Comparison of ENCODE assay signal across 8 cellular contexts in the genomic region with DNA sequence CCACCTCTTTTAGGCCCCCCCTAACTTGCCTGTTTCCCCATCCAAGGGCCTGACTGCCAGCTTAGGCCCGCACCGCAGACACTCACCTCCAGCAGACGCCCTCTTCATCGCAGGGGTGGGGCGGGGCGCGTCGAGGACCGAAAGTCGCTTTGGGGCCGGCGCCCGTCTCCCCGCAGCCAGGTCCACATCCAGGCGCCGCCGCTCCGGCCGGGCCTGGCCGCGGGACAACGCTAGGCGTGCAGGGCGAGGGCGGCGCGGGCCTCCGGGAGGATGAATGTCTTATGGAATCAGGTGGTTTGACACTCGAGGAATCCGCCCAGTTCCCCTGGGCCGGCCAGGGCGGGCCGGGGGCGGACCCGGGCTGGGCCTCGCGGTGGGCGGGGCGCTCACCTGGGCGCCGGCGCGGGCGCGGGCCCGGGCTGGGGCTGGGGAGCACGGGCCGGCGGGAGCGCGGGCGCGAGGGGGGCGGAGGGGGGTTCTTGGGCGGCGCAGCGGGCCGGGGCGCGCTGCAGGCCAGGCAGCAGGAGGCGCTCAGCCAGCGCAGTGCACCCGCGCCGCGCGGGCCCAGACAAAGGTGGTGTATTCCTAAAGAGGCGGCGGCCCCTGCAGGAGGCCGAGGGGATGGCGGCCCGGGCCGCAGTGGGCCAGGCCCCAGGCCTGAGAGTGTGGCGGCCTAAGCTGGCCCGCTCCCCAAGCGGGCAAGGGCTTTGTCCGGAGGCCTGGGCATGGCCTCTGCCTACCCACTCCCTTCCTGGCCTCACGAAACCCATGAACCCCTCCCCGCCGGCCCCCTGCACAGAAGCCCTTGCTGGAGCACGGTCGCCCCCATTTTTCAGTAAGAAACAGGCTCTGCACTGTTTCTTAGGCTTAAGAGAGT.
DNase-seq lines count a peak whose midpoint lies in the region; ATAC-seq and TF ChIP-seq lines count a peak whose summit lies in the region.

No MANE protein-coding gene starts in this region.

- no peak overlapping the region for H2BK12ac ChIP-seq in neuronal stem cell (ENCODE audit: low read length)

- no peak overlapping the region for H4K8ac ChIP-seq in neuronal stem cell (ENCODE audit: low read depth, low read length)

- DNase-seq in NCI-H524 (lab: John Stamatoyannopoulos, UW) (peak; percentile 64 to 85), activated T-helper 1 cell treated with Interleukin-2 at 50 U/mL for 16 hours (ENCODE audit: low read depth) (peak; percentile 33), foreskin melanocyte (peak; percentile 11), neuronal stem cell (ENCODE audit: low spot score) (peak; percentile 69), upper lobe of right lung (peak; percentile 86), amniotic stem cell (lab: John Stamatoyannopoulos, UW) (no peak)

- H3K9me3 ChIP-seq in DOHH2 (ENCODE audit: control insufficient read depth, insufficient read depth, low read length) (no peaks in the 10 kb centered on the region), neuronal stem cell (replicated peaks in 1 of 2; ENCODE audit: control insufficient read depth in 2 of 2, insufficient read depth in 1 of 2, low read depth in 1 of 2, low read length in 2 of 2) (no peaks in the 10 kb centered on the region), upper lobe of right lung (no peaks in the 10 kb centered on the region)

- peak; percentile 75 for TF ChIP-seq CTCF in DOHH2 (IDR thresholded peaks at IDR 0.05; ENCODE audit: low read depth, low read length, poor library complexity, severe bottlenecking)
- peak; percentile 49 for TF ChIP-seq CTCF in upper lobe of right lung (IDR thresholded peaks at IDR 0.05)

- H2BK5ac ChIP-seq in neuronal stem cell (ENCODE audit: low read length) = no peak overlapping the region

- H3K36me3 ChIP-seq in DOHH2 (ENCODE audit: control insufficient read depth, low read length) (no peaks in the 10 kb centered on the region), neuronal stem cell (replicated peaks in 1 of 2; ENCODE audit: control insufficient read depth in 2 of 2, insufficient read depth in 2 of 2, low read length in 2 of 2) (no peaks in the 10 kb centered on the region), upper lobe of right lung (no peaks in the 10 kb centered on the region)

- peak overlapping the region; percentile 82 for H3K14ac ChIP-seq in neuronal stem cell (ENCODE audit: low read length)

- peak overlapping the region; percentile 53 for H3K4ac ChIP-seq in neuronal stem cell (ENCODE audit: low read length)

- peak overlapping the region; percentile 89 for H2BK15ac ChIP-seq in neuronal stem cell (ENCODE audit: low read length)

- WGBS in neuronal stem cell (ENCODE audit: extremely low coverage in 2 of 2, insufficient read length in 2 of 2, insufficient replicate concordance in 1 of 2), 2 donors = no CpG with 5 or more reads among the region's 82 CpGs

- H3K27me3 ChIP-seq in DOHH2 (ENCODE audit: control insufficient read depth, low read length) (no peaks in the 10 kb centered on the region), neuronal stem cell (ENCODE audit: control insufficient read depth in 3 of 3, insufficient read depth in 3 of 3, low read depth in 1 of 3, low read length in 3 of 3) (peaks cover 0 to 4% (median 0%) of the 10 kb centered on the region in 3 experiments), upper lobe of right lung (no peaks in the 10 kb centered on the region)

- H3K18ac ChIP-seq in neuronal stem cell (ENCODE audit: low read length) = peak overlapping the region; percentile 92

- H3K4me3 ChIP-seq in DOHH2 (ENCODE audit: low read length) (peak overlapping the region; percentile 35; the same call in 1 of the 2 replicates), neuronal stem cell (ENCODE audit: low read length in 2 of 2) (peak overlapping the region in 1 of 2 donors; percentile 77), upper lobe of right lung (peak overlapping the region; percentile 39)

- peak overlapping the region; percentile 77 for H3K9ac ChIP-seq in neuronal stem cell (ENCODE audit: low read depth, low read length, poor library complexity)

- H2AFZ ChIP-seq in neuronal stem cell (ENCODE audit: low read length) = no peak overlapping the region

- H2AK5ac ChIP-seq in neuronal stem cell (ENCODE audit: low read depth, low read length) = peak overlapping the region; percentile 88

- H3K4me2 ChIP-seq in DOHH2 (ENCODE audit: low read length) (peak overlapping the region; percentile 46), neuronal stem cell (ENCODE audit: insufficient read depth, low read length, poor library complexity, severe bottlenecking) (peak overlapping the region; percentile 83)

- intact Hi-C loops in upper lobe of right lung (cut with DNase I) = no loop called here

- H2BK120ac ChIP-seq in neuronal stem cell (ENCODE audit: low read depth, low read length) = no peak overlapping the region

- no peaks in the 10 kb centered on the region for H3K79me2 ChIP-seq in DOHH2 (ENCODE audit: control insufficient read depth, low read length)

- H3K23ac ChIP-seq in neuronal stem cell (ENCODE audit: low read depth, low read length, poor library complexity) = no peak overlapping the region

- ATAC-seq in HG02798 (IDR thresholded peaks at IDR 0.05; ENCODE audit: poor library complexity, unreplicated experiment) (peak; percentile 60), upper lobe of right lung (peak; percentile 83)

- no peak overlapping the region for H3K27ac ChIP-seq in DOHH2 (ENCODE audit: low read depth, low read length)
- H3K27ac ChIP-seq in neuronal stem cell (replicated peaks; ENCODE audit: low read length) = no peak overlapping the region
- H3K27ac ChIP-seq in upper lobe of right lung = no peak overlapping the region

- H4K20me1 ChIP-seq in DOHH2 (ENCODE audit: control insufficient read depth, insufficient read depth, low read depth, low read length) = no peaks in the 10 kb centered on the region

- H3K79me1 ChIP-seq in neuronal stem cell (ENCODE audit: low read depth, low read length) = peaks cover 2% of the 10 kb centered on the region

- no peak overlapping the region for H4K91ac ChIP-seq in neuronal stem cell (ENCODE audit: low read depth, low read length, poor library complexity)

- no peaks in the 10 kb centered on the region for H3K9me2 ChIP-seq in DOHH2 (replicated peaks; ENCODE audit: control insufficient read depth, low read length)

- H3K4me1 ChIP-seq in DOHH2 (ENCODE audit: control insufficient read depth, low read length) (peaks cover 4% of the 10 kb centered on the region), neuronal stem cell (ENCODE audit: control insufficient read depth in 2 of 2, insufficient read depth in 1 of 2, low read depth in 1 of 2, low read length in 2 of 2) (peaks cover 0 to 4% of the 10 kb centered on the region in 2 donors), upper lobe of right lung (peaks cover 5% of the 10 kb centered on the region)

- no peaks in the 10 kb centered on the region for H3F3A ChIP-seq in DOHH2 (ENCODE audit: control insufficient read depth, insufficient read depth)
